ENCODE assay signal across 17 cellular contexts in the genomic region with DNA sequence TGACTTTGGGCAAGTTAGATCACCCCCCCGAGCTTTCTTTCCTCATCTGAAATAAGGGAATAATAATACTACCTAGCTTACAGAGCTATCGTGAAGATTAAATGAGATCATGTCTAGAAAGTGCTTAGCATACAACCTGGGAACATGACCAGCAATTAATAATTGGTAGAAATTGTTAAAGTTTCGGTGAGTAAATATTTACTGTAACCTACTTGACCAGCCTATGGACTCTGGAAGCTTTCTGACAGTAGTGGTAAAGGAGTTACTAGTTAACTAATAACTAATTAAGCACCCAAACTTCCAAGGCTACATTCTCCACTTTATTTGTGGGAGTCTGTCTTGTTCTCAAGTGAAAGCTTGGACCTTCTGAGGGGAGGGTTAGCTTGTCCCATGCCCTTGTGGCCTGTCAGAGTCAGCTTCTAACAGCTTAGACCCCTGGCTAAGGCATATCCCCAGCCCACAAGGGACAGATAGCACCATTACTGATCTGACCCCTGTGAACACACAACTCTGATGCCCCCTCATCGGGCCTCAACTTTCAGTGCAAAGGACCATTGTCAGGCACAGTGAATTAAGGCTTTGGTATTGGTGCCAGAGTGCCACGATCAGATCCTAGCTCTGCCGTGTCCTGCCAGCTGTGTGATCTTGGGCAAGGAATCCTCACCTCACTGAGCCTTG. TPM values are rescaled to one million over a fixed set of nuclear protein-coding genes. Genes with fewer than 3 reads are reported as not detected.
DNase-seq lines count a peak whose midpoint lies in the region; ATAC-seq and TF ChIP-seq lines count a peak whose summit lies in the region.
"Had no signal": no experiment of that assay in that cellular context is flagged by ENCODE, and none has a peak within 500 bp of the region (broad histone marks: within the 10 kb centered on the region; RNA-seq: fewer than 3 reads in every experiment).

No MANE protein-coding gene starts in this region.

- H3K4me3 Mint-ChIP-seq in natural killer cell (no peak overlapping the region), nephron (no peak overlapping the region)
- H3K4me3 Mint-ChIP-seq in natural killer cell treated with Interleukin-12 subunit alpha and Interleukin-12 subunit beta and Interleukin-15 and Interleukin-18, amount 100 ng/mL, for 72 hours, result no peak overlapping the region
- H3K4me3 Mint-ChIP-seq in T-helper 2 cell treated with Interferon-gamma antibody and Interleukin-4, amounts not matched to agents 5 μg/mL and 100 μg/mL, for 36 hours, result no peak overlapping the region
- H3K4me3 Mint-ChIP-seq: CD4-positive, alpha-beta memory T cell had no signal

- H3K4me1 Mint-ChIP-seq in natural killer cell (peaks cover 27 to 35% of the 10 kb centered on the region in 2 donors), nephron (peaks cover 13% of the 10 kb centered on the region)
- peaks cover 25% of the 10 kb centered on the region in 2 donors for H3K4me1 Mint-ChIP-seq in natural killer cell treated with Interleukin-12 subunit alpha and Interleukin-12 subunit beta and Interleukin-15 and Interleukin-18, amount 100 ng/mL, for 72 hours (ENCODE audit: low read depth in 2 of 2)
- H3K4me1 Mint-ChIP-seq in T-helper 2 cell treated with Interferon-gamma antibody and Interleukin-4, amounts not matched to agents 5 μg/mL and 100 μg/mL, for 36 hours (ENCODE audit: low read depth), result peaks cover 1% of the 10 kb centered on the region

- no peak for ATAC-seq in natural killer cell
- no peak for ATAC-seq in natural killer cell treated with Interleukin-12 subunit alpha and Interleukin-12 subunit beta and Interleukin-15 and Interleukin-18, amount 100 ng/mL, for 72 hours
- peak; percentile 41 for ATAC-seq in left lobe of liver
- no peak for ATAC-seq in GM18519 (IDR thresholded peaks at IDR 0.05; ENCODE audit: low FRiP score, unreplicated experiment)
- ATAC-seq in HG03039 (IDR thresholded peaks at IDR 0.05; ENCODE audit: unreplicated experiment), result no peak
- ATAC-seq: K562 had no signal

- H3K27ac Mint-ChIP-seq in natural killer cell (peak overlapping the region; percentile 89 to 92), nephron (peak overlapping the region; percentile 53 to 82 (median 60))
- H3K27ac Mint-ChIP-seq in natural killer cell treated with Interleukin-12 subunit alpha and Interleukin-12 subunit beta and Interleukin-15 and Interleukin-18, amount 100 ng/mL, for 72 hours, result no peak overlapping the region
- no peak overlapping the region for H3K27ac Mint-ChIP-seq in T-helper 2 cell treated with Interferon-gamma antibody and Interleukin-4, amounts not matched to agents 5 μg/mL and 100 μg/mL, for 36 hours

- DNase-seq in natural killer cell (no peak), left lobe of liver (ENCODE audit: low spot score) (no peak), GM03348 (ENCODE audit: low spot score) (no peak)
- DNase-seq in natural killer cell treated with Interleukin-12 subunit alpha and Interleukin-12 subunit beta and Interleukin-15 and Interleukin-18, amount 100 ng/mL, for 72 hours (ENCODE audit: low spot score), result no peak
- DNase-seq in T-helper 2 cell treated with Interferon-gamma antibody and Interleukin-4, amounts not matched to agents 5 μg/mL and 100 μg/mL, for 36 hours (ENCODE audit: low spot score), result no peak
- DNase-seq: 8988T; CD4-positive, alpha-beta memory T cell; GM23248; HCEC 1CT; NCI-H1417; NCI-H1930; NCI-H446; NCI-H69 had no signal

- H3K27me3 Mint-ChIP-seq in natural killer cell (ENCODE audit: low read depth in 2 of 2) (no peaks in the 10 kb centered on the region), nephron (ENCODE audit: low read depth) (no peaks in the 10 kb centered on the region)
- H3K27me3 Mint-ChIP-seq in natural killer cell treated with Interleukin-12 subunit alpha and Interleukin-12 subunit beta and Interleukin-15 and Interleukin-18, amount 100 ng/mL, for 72 hours, result no peaks in the 10 kb centered on the region
- H3K27me3 Mint-ChIP-seq in T-helper 2 cell treated with Interferon-gamma antibody and Interleukin-4, amounts not matched to agents 5 μg/mL and 100 μg/mL, for 36 hours (ENCODE audit: low read depth), result no peaks in the 10 kb centered on the region
- H3K27me3 Mint-ChIP-seq: CD4-positive, alpha-beta memory T cell had no signal

- H3K9me3 Mint-ChIP-seq in natural killer cell, result no peaks in the 10 kb centered on the region
- H3K9me3 Mint-ChIP-seq in natural killer cell treated with Interleukin-12 subunit alpha and Interleukin-12 subunit beta and Interleukin-15 and Interleukin-18, amount 100 ng/mL, for 72 hours, result peaks cover 4% of the 10 kb centered on the region
- H3K9me3 Mint-ChIP-seq in nephron, result no peaks in the 10 kb centered on the region
- peaks cover 6% of the 10 kb centered on the region for H3K9me3 Mint-ChIP-seq in T-helper 2 cell treated with Interferon-gamma antibody and Interleukin-4, amounts not matched to agents 5 μg/mL and 100 μg/mL, for 36 hours
- H3K9me3 Mint-ChIP-seq: CD4-positive, alpha-beta memory T cell had no signal

- no peak for TF ChIP-seq CTCF in natural killer cell (IDR thresholded peaks at IDR 0.05)
- TF ChIP-seq CTCF in nephron (IDR thresholded peaks at IDR 0.05; ENCODE audit: unreplicated experiment in 3 of 3), result no peak

- intact Hi-C loops in natural killer cell (cut with micrococcal nuclease), result loop anchor here (10.0 kb wide), 1 partner anchor 192 kb away; a partner anchor contains a TSS

- H3K36me3 Mint-ChIP-seq in natural killer cell (no peaks in the 10 kb centered on the region), nephron (ENCODE audit: low read depth) (peaks cover 21% of the 10 kb centered on the region)
- H3K36me3 Mint-ChIP-seq in natural killer cell treated with Interleukin-12 subunit alpha and Interleukin-12 subunit beta and Interleukin-15 and Interleukin-18, amount 100 ng/mL, for 72 hours, result peaks cover 11% of the 10 kb centered on the region
- peaks cover 37% of the 10 kb centered on the region for H3K36me3 Mint-ChIP-seq in T-helper 2 cell treated with Interferon-gamma antibody and Interleukin-4, amounts not matched to agents 5 μg/mL and 100 μg/mL, for 36 hours (ENCODE audit: low read depth)

RNA-seq across cellular contexts. Expression of a gene that starts 58.7 kb away (rescaled TPM):
- total RNA-seq in natural killer cell, result 10 to 100 TPM; 37.0 to 48.4 (median 47.6) TPM
- total RNA-seq in natural killer cell treated with Interleukin-12 subunit alpha and Interleukin-12 subunit beta and Interleukin-15 and Interleukin-18, amount 100 ng/mL, for 72 hours, result 10 to 100 TPM; 20.4 to 32.8 TPM
- 16.6 TPM for total RNA-seq in left lobe of liver

Comparison
In these comparisons a context has a peak if more than half of its experiments do, and no peak if none do; other contexts are left out.
1. H3K27ac Mint-ChIP-seq: peak in natural killer cell (2 of 2) and nephron (3 of 3); none in natural killer cell treated with Interleukin-12 subunit alpha and Interleukin-12 subunit beta and Interleukin-15 and Interleukin-18, amount 100 ng/mL, for 72 hours (0 of 2) and T-helper 2 cell treated with Interferon-gamma antibody and Interleukin-4, amounts not matched to agents 5 μg/mL and 100 μg/mL, for 36 hours (single experiment).